12 cellular contexts compared by ENCODE assay signal in genomic region chr13:27923794-27924528, GRCh38. TPM values are rescaled to one million over a fixed set of nuclear protein-coding genes. Genes with fewer than 3 reads are reported as not detected.
DNase-seq lines count a peak whose midpoint lies in the region; ATAC-seq, FAIRE-seq and TF ChIP-seq lines count a peak whose summit lies in the region.
"Had no signal": no experiment of that assay in that cellular context is flagged by ENCODE, and none has a peak within 500 bp of the region (broad histone marks: within the 10 kb centered on the region; RNA-seq: fewer than 3 reads in every experiment).

No MANE protein-coding gene starts in this region.

- no peak overlapping the region for H3K4me3 Mint-ChIP-seq in activated CD8-positive, alpha-beta T cell treated with anti-CD3 and anti-CD28 coated beads, Interleukin-2, amount 10 ng/mL, durations not matched to agents 7 days and 5 days

- no peak for TF ChIP-seq CTCF in AG10803 (conservative IDR thresholded peaks at IDR 0.05; ENCODE audit: low read length)

- DNase-seq in AG10803 (ENCODE audit: low read depth) (peak; percentile 4), Daoy (ENCODE audit: low read depth) (peak; percentile 45), left kidney (ENCODE audit: low read depth, low spot score) (peak; percentile 62), urothelium cell line (ENCODE audit: low spot score) (no peak), SW 1271 (lab: John Stamatoyannopoulos, UW) (no peak)
- DNase-seq in activated CD8-positive, alpha-beta T cell treated with anti-CD3 and anti-CD28 coated beads, Interleukin-2, amount 10 ng/mL, durations not matched to agents 7 days and 5 days = no peak
- no peak for DNase-seq in stimulated activated naive CD4-positive, alpha-beta T cell (lab: John Stamatoyannopoulos, UW)
- DNase-seq in effector CD4-positive, alpha-beta T cell = no peak
- DNase-seq: GF-D8, NCI-H510A had no signal

- no peak for ATAC-seq in activated CD8-positive, alpha-beta T cell treated with anti-CD3 and anti-CD28 coated beads, Interleukin-2, amount 10 ng/mL, durations not matched to agents 7 days and 5 days

- H3K36me3 Mint-ChIP-seq in activated CD8-positive, alpha-beta T cell treated with anti-CD3 and anti-CD28 coated beads, Interleukin-2, amount 10 ng/mL, durations not matched to agents 7 days and 5 days (ENCODE audit: low read depth) = peaks cover 10% of the 10 kb centered on the region

- H3K4me1 Mint-ChIP-seq in activated CD8-positive, alpha-beta T cell treated with anti-CD3 and anti-CD28 coated beads, Interleukin-2, amount 10 ng/mL, durations not matched to agents 7 days and 5 days (ENCODE audit: low read depth) = peaks cover 21% of the 10 kb centered on the region

- POLR2A ChIA-PET in activated CD8-positive, alpha-beta T cell treated with anti-CD3 and anti-CD28 coated beads, Interleukin-2, amount 10 ng/mL, durations not matched to agents 7 days and 5 days (lab: Charles Lee) = interaction anchor here (0.7 kb wide), 1 partner anchor 30 kb away, joined by 3 read pairs; no protein-coding TSS in a partner anchor

- FAIRE-seq in urothelium cell line (lab: Jason Lieb, UNC) = no peak

- no peak overlapping the region for H3K4me3 ChIP-seq in AG10803 (ENCODE audit: low read length)
- H3K4me3 ChIP-seq: suprapubic skin had no signal

- H3K27ac Mint-ChIP-seq in activated CD8-positive, alpha-beta T cell treated with anti-CD3 and anti-CD28 coated beads, Interleukin-2, amount 10 ng/mL, durations not matched to agents 7 days and 5 days = peak overlapping the region; percentile 61

- CTCF ChIA-PET in activated CD8-positive, alpha-beta T cell treated with anti-CD3 and anti-CD28 coated beads, Interleukin-2, amount 10 ng/mL, durations not matched to agents 7 days and 5 days (lab: Charles Lee) = no interaction called here

- H3K27me3 Mint-ChIP-seq in activated CD8-positive, alpha-beta T cell treated with anti-CD3 and anti-CD28 coated beads, Interleukin-2, amount 10 ng/mL, durations not matched to agents 7 days and 5 days (ENCODE audit: low read depth) = peaks cover 82% of the 10 kb centered on the region

- H3K9me3 Mint-ChIP-seq in activated CD8-positive, alpha-beta T cell treated with anti-CD3 and anti-CD28 coated beads, Interleukin-2, amount 10 ng/mL, durations not matched to agents 7 days and 5 days (ENCODE audit: insufficient read depth) = no peaks in the 10 kb centered on the region

RNA-seq across cellular contexts. Expression of gene PDX1, which starts 4.2 kb away (rescaled TPM):
- not detected in 2 replicates for total RNA-seq in Daoy (2014; rRNA removed; shearing (Covaris generic))
- not detected for total RNA-seq in activated CD8-positive, alpha-beta T cell treated with anti-CD3 and anti-CD28 coated beads, Interleukin-2, amount 10 ng/mL, durations not matched to agents 7 days and 5 days
- total RNA-seq: suprapubic skin; T-helper 2 cell treated with Interferon-gamma antibody and Interleukin-4, amounts not matched to agents 100 ng/mL and 5 ng/mL, for 36 hours had no signal

RNA-seq across cellular contexts. Expression of gene CDX2, which starts 45.2 kb away (rescaled TPM):
- not detected in 2 replicates for total RNA-seq in Daoy (2014; rRNA removed; shearing (Covaris generic))
- not detected for total RNA-seq in activated CD8-positive, alpha-beta T cell treated with anti-CD3 and anti-CD28 coated beads, Interleukin-2, amount 10 ng/mL, durations not matched to agents 7 days and 5 days
- total RNA-seq: suprapubic skin; T-helper 2 cell treated with Interferon-gamma antibody and Interleukin-4, amounts not matched to agents 100 ng/mL and 5 ng/mL, for 36 hours had no signal

Comparison
In these comparisons a context has a peak if more than half of its experiments do, and no peak if none do; other contexts are left out.
1. DNase-seq: peak in AG10803 (single experiment), Daoy (single experiment) and left kidney (single experiment); none in activated CD8-positive, alpha-beta T cell treated with anti-CD3 and anti-CD28 coated beads, Interleukin-2, amount 10 ng/mL, durations not matched to agents 7 days and 5 days (single experiment), stimulated activated naive CD4-positive, alpha-beta T cell (0 of 6), effector CD4-positive, alpha-beta T cell (single experiment), urothelium cell line (single experiment) and SW 1271 (0 of 2).